In the genomic region with DNA sequence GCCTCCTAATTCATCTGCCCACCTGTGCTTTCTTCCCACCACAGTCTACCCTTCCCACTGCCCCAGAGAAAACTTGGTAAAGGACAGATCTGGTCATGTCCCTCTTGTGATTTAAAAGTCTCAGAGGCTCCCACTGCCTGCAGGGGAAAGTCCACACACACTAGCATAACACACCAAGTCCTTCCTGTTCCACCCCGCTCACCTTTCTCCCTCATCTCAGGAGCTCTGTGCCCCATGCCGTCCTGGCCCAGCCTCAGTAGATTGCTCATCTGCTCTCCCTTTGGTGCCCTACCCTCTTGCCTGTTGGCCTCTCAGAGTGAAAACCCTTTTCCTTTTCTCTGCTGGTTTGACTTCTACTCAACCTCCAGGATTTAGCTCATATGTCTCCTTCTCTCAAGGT, we compare ENCODE assay signal across 13 cellular contexts.
DNase-seq lines count a peak whose midpoint lies in the region; ATAC-seq and TF ChIP-seq lines count a peak whose summit lies in the region.
"Had no signal": no experiment of that assay in that cellular context is flagged by ENCODE, and none has a peak within 500 bp of the region (broad histone marks: within the 10 kb centered on the region; RNA-seq: fewer than 3 reads in every experiment).

No MANE protein-coding gene starts in this region.

- no peaks in the 10 kb centered on the region for H3K27me3 ChIP-seq in CD4-positive, CD25-positive, alpha-beta regulatory T cell (ENCODE audit: control insufficient read depth, insufficient read depth, low read length)

- peaks cover 0 to 1% (median 0%) of the 10 kb centered on the region in 7 donors for H3K9me3 Mint-ChIP-seq in CD4-positive, CD25-positive, alpha-beta regulatory T cell
- H3K9me3 Mint-ChIP-seq in naive B cell = peaks cover 0 to 4% (median 0%) of the 10 kb centered on the region in 7 donors
- no peaks in the 10 kb centered on the region for H3K9me3 Mint-ChIP-seq in stimulated activated naive B cell treated with anti-CD40 and anti-IgM and Interleukin-4, amounts not matched to agents 10 μg/mL and 1 μg/mL and 100 μg/mL, for 72 hours

- in situ Hi-C loops in GM13976 (cut with MboI; ENCODE audit: low sequenced_read_pairs, unreplicated experiment) = no loop called here

- H3K36me3 Mint-ChIP-seq in CD4-positive, CD25-positive, alpha-beta regulatory T cell = no peaks in the 10 kb centered on the region
- H3K36me3 Mint-ChIP-seq in T-helper 17 cell (ENCODE audit: low read depth) = peaks cover 2% of the 10 kb centered on the region
- H3K36me3 Mint-ChIP-seq in naive B cell = no peaks in the 10 kb centered on the region
- no peaks in the 10 kb centered on the region for H3K36me3 Mint-ChIP-seq in stimulated activated naive B cell treated with anti-CD40 and anti-IgM and Interleukin-4, amounts not matched to agents 10 μg/mL and 1 μg/mL and 100 μg/mL, for 72 hours

- no peak overlapping the region for H3K4me3 ChIP-seq in CD4-positive, CD25-positive, alpha-beta regulatory T cell (ENCODE audit: low read depth, low read length)
- H3K4me3 ChIP-seq: A549, GM23248 had no signal

- peaks cover 45% of the 10 kb centered on the region for H3K4me1 ChIP-seq in CD4-positive, CD25-positive, alpha-beta regulatory T cell (ENCODE audit: control insufficient read depth, insufficient read depth, low read length, poor library complexity, severe bottlenecking)
- H3K4me1 ChIP-seq: A549 had no signal

- ATAC-seq in CD4-positive, CD25-positive, alpha-beta regulatory T cell (ENCODE audit: low read depth in 2 of 2) = peak in 1 of 2 donors; percentile 16
- peak; percentile 59 for ATAC-seq in T-helper 17 cell
- peak; percentile 46 to 50 for ATAC-seq in naive B cell (ENCODE audit: low read depth in 2 of 2)
- peak; percentile 39 to 61 for ATAC-seq in stimulated activated naive B cell treated with anti-CD40 and anti-IgM and Interleukin-4, amounts not matched to agents 10 μg/mL and 1 μg/mL and 100 μg/mL, for 72 hours (replicated peaks)
- ATAC-seq in GM21723 (IDR thresholded peaks at IDR 0.05; ENCODE audit: unreplicated experiment) = no peak
- ATAC-seq: A549, HCT116 had no signal

- H3K27ac ChIP-seq in CD4-positive, CD25-positive, alpha-beta regulatory T cell (ENCODE audit: insufficient read depth, low read length, poor library complexity, severe bottlenecking) = no peak overlapping the region
- H3K27ac ChIP-seq: A549, GM23248, HL-60 had no signal

- H3K27me3 Mint-ChIP-seq in CD4-positive, CD25-positive, alpha-beta regulatory T cell = no peaks in the 10 kb centered on the region
- H3K27me3 Mint-ChIP-seq in T-helper 17 cell = no peaks in the 10 kb centered on the region
- H3K27me3 Mint-ChIP-seq in naive B cell = no peaks in the 10 kb centered on the region
- no peaks in the 10 kb centered on the region for H3K27me3 Mint-ChIP-seq in stimulated activated naive B cell treated with anti-CD40 and anti-IgM and Interleukin-4, amounts not matched to agents 10 μg/mL and 1 μg/mL and 100 μg/mL, for 72 hours

- H3K9me3 ChIP-seq in CD4-positive, CD25-positive, alpha-beta regulatory T cell (ENCODE audit: control insufficient read depth in 2 of 2, low read length in 2 of 2) = no peaks in the 10 kb centered on the region
- no peaks in the 10 kb centered on the region for H3K9me3 ChIP-seq in T-helper 17 cell (ENCODE audit: control insufficient read depth, low read length, poor library complexity, severe bottlenecking)
- H3K9me3 ChIP-seq: A549 had no signal

- DNase-seq in CD4-positive, CD25-positive, alpha-beta regulatory T cell = no peak
- DNase-seq in T-helper 17 cell (no peak), naive B cell (no peak), GM13976 (ENCODE audit: low spot score) (no peak), NCI-H345 (lab: John Stamatoyannopoulos, UW) (no peak)
- no peak for DNase-seq in stimulated activated naive B cell treated with anti-CD40 and anti-IgM and Interleukin-4, amounts not matched to agents 10 μg/mL and 1 μg/mL and 100 μg/mL, for 72 hours
- DNase-seq: Calu3, DMS 273 treated with DMSO at 0.1 percent for 48 hours, GM23248 had no signal

- TF ChIP-seq CTCF in GM13976 (IDR thresholded peaks at IDR 0.05; ENCODE audit: borderline replicate concordance, control extremely low read depth, extremely low read depth, insufficient read depth, missing control alignments) = no peak

- no peaks in the 10 kb centered on the region for H3K36me3 ChIP-seq in CD4-positive, CD25-positive, alpha-beta regulatory T cell (ENCODE audit: control insufficient read depth, insufficient read depth, low read length)

- peaks cover 30 to 58% (median 48%) of the 10 kb centered on the region in 4 donors for H3K4me1 Mint-ChIP-seq in CD4-positive, CD25-positive, alpha-beta regulatory T cell
- H3K4me1 Mint-ChIP-seq in T-helper 17 cell (peaks cover 41% of the 10 kb centered on the region), naive B cell (peaks cover 41 to 70% (median 53%) of the 10 kb centered on the region in 3 donors)
- H3K4me1 Mint-ChIP-seq in stimulated activated naive B cell treated with anti-CD40 and anti-IgM and Interleukin-4, amounts not matched to agents 10 μg/mL and 1 μg/mL and 100 μg/mL, for 72 hours = peaks cover 23 to 54% of the 10 kb centered on the region in 2 donors

- peak overlapping the region in 2 of 3 donors; percentile 11 to 50 for H3K27ac Mint-ChIP-seq in CD4-positive, CD25-positive, alpha-beta regulatory T cell
- H3K27ac Mint-ChIP-seq in T-helper 17 cell (peak overlapping the region; percentile 60), naive B cell (peak overlapping the region in 5 of 6 donors; percentile 9 to 89 (median 72))
- H3K27ac Mint-ChIP-seq in stimulated activated naive B cell treated with anti-CD40 and anti-IgM and Interleukin-4, amounts not matched to agents 10 μg/mL and 1 μg/mL and 100 μg/mL, for 72 hours = no peak overlapping the region

- H3K4me3 Mint-ChIP-seq in CD4-positive, CD25-positive, alpha-beta regulatory T cell = peak overlapping the region in 2 of 4 donors; percentile 2 to 13
- H3K4me3 Mint-ChIP-seq in T-helper 17 cell = no peak overlapping the region
- H3K4me3 Mint-ChIP-seq in naive B cell = no peak overlapping the region
- no peak overlapping the region for H3K4me3 Mint-ChIP-seq in stimulated activated naive B cell treated with anti-CD40 and anti-IgM and Interleukin-4, amounts not matched to agents 10 μg/mL and 1 μg/mL and 100 μg/mL, for 72 hours
